9 cellular contexts compared by ENCODE assay signal in the genomic region with DNA sequence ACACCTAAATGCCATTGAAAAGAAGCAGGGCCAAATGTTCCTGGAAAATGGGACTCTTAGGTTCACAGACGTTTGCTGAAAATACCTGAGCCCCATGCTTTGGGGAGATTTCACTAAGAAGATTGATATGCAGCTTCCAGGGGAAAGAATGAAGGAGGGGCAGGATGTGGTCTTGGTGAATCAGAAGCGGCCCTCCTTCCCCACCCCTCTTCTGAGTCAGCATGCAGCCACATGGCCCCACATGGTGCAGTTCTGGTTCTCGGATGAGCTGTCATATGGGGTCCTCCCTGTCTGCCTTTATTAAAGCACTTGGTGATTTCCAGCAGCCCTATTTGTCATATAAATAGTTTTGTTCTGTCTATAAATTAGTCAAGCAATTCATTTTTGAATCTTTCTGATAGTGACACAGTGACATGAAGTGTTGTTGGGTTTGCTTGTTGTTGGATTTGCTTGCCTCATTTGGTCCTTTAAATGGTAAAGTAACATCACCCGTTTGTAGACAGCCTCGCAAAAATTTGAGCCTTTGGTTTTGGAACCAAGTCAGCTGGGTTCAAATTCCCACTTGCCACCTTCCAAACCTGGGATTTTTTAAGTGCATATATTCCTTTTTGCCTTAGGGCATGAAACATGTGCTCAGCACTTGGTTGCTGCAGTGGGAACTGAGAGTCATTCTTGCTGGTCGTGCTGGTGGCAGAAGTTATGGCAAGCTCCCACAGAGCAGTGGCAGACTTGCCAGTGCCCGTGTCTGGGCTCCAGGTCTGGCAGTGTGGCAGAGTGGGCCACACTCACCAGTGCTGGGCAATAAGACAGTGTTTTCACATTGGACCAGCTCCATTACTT.
A peak's percentile ranks its signal among the peaks of the same experiment; 100 is the strongest.
DNase-seq lines count a peak whose midpoint lies in the region; ATAC-seq, FAIRE-seq and TF ChIP-seq lines count a peak whose summit lies in the region.
"Had no signal": no experiment of that assay in that cellular context is flagged by ENCODE, and none has a peak within 500 bp of the region (broad histone marks: within the 10 kb centered on the region; RNA-seq: fewer than 3 reads in every experiment).

No MANE protein-coding gene starts in this region.

- TF ChIP-seq CTCF in endodermal cell (conservative IDR thresholded peaks at IDR 0.05) (no peak), WERI-Rb-1 (IDR thresholded peaks at IDR 0.05; ENCODE audit: low read depth, low read length) (no peak), tibial nerve (IDR thresholded peaks at IDR 0.05) (no peak)

- no peaks in the 10 kb centered on the region for H3K36me3 ChIP-seq in endodermal cell (ENCODE audit: control insufficient read depth, insufficient read depth, low read length)
- H3K36me3 ChIP-seq in WERI-Rb-1, result no peaks in the 10 kb centered on the region
- no peaks in the 10 kb centered on the region for H3K36me3 ChIP-seq in tibial nerve

- no peaks in the 10 kb centered on the region for H3K27me3 Mint-ChIP-seq in endodermal cell (ENCODE audit: insufficient read depth)

- no peaks in the 10 kb centered on the region for H3K9me3 Mint-ChIP-seq in endodermal cell

- no peak for TF ChIP-seq POLR2A in tibial nerve (IDR thresholded peaks at IDR 0.05)

- no peak overlapping the region for H3K9ac ChIP-seq in endodermal cell (ENCODE audit: extremely low read depth, low read length, poor library complexity, severe bottlenecking)

- no peak overlapping the region for H3K27ac ChIP-seq in endodermal cell (ENCODE audit: low read depth, low read length)
- no peak overlapping the region for H3K27ac ChIP-seq in WERI-Rb-1
- no peak overlapping the region for H3K27ac ChIP-seq in tibial nerve

- no peak for TF ChIP-seq EP300 in tibial nerve (IDR thresholded peaks at IDR 0.05)

- no peak overlapping the region for H3K27ac Mint-ChIP-seq in endodermal cell
- H3K27ac Mint-ChIP-seq: IgD-negative memory B cell had no signal

- H3K4me3 ChIP-seq in endodermal cell (ENCODE audit: low read length) (no peak overlapping the region), WERI-Rb-1 (ENCODE audit: low read depth, low read length) (no peak overlapping the region), tibial nerve (no peak overlapping the region)

- peaks cover 3% of the 10 kb centered on the region for H3K4me1 Mint-ChIP-seq in endodermal cell

- peak; percentile 97 for ATAC-seq in GM21528 (IDR thresholded peaks at IDR 0.05; ENCODE audit: low FRiP score, unreplicated experiment)

- H3K27me3 ChIP-seq in endodermal cell (ENCODE audit: control insufficient read depth, insufficient read depth, low read length, poor library complexity, severe bottlenecking) (no peaks in the 10 kb centered on the region), WERI-Rb-1 (ENCODE audit: insufficient read depth, low read depth, severe bottlenecking) (no peaks in the 10 kb centered on the region), tibial nerve (no peaks in the 10 kb centered on the region)

- H3K9me3 ChIP-seq in endodermal cell (ENCODE audit: control insufficient read depth, low read length) (peaks cover under 1% of the 10 kb centered on the region), WERI-Rb-1 (ENCODE audit: severe bottlenecking) (no peaks in the 10 kb centered on the region), tibial nerve (no peaks in the 10 kb centered on the region)

- 61 to 74% methylated on average over 5 to 7 of the region's 7 CpGs for WGBS in endodermal cell (ENCODE audit: insufficient coverage in 1 of 2, insufficient read length in 1 of 2), 2 experiments
- 57 to 60% methylated on average over 7 of the region's 7 CpGs for WGBS in tibial nerve, 2 donors

- no peak for FAIRE-seq in HTR-8/SVneo (lab: Jason Lieb, UNC)

- H3K4me1 ChIP-seq in endodermal cell (ENCODE audit: control insufficient read depth, insufficient read depth, low read length) (no peaks in the 10 kb centered on the region), tibial nerve (no peaks in the 10 kb centered on the region)

- no peak overlapping the region for H3K4me3 Mint-ChIP-seq in endodermal cell

- no peaks in the 10 kb centered on the region for H3K36me3 Mint-ChIP-seq in endodermal cell (ENCODE audit: low read depth)
- H3K36me3 Mint-ChIP-seq: IgD-negative memory B cell had no signal

- DNase-seq in CMK (ENCODE audit: low read depth), result peak; percentile 52
- DNase-seq in HTR-8/SVneo (ENCODE audit: insufficient read length, low spot score), result peak; percentile 56
- peak; percentile 92 for DNase-seq in activated CD4-positive, alpha-beta T cell treated with anti-CD3 and anti-CD28 coated beads for 48 hours
- peak; percentile 79 for DNase-seq in endodermal cell
- DNase-seq in stimulated activated CD4-positive, alpha-beta T cell treated with anti-CD3 and anti-CD28 coated beads, Interleukin-2, amount 100 ng/mL, for 24 hours, result peak; percentile 81 to 87
- no peak for DNase-seq in WERI-Rb-1
- no peak for DNase-seq in tibial nerve (ENCODE audit: low spot score in 2 of 2)

Comparison
In these comparisons a context has a peak if more than half of its experiments do, and no peak if none do; other contexts are left out.
1. DNase-seq: peak in CMK (single experiment), HTR-8/SVneo (single experiment), activated CD4-positive, alpha-beta T cell treated with anti-CD3 and anti-CD28 coated beads for 48 hours (single experiment), endodermal cell (single experiment) and stimulated activated CD4-positive, alpha-beta T cell treated with anti-CD3 and anti-CD28 coated beads, Interleukin-2, amount 100 ng/mL, for 24 hours (2 of 2); none in WERI-Rb-1 (single experiment) and tibial nerve (0 of 2).